ENCODE assay signal across 18 cellular contexts in the genomic region with DNA sequence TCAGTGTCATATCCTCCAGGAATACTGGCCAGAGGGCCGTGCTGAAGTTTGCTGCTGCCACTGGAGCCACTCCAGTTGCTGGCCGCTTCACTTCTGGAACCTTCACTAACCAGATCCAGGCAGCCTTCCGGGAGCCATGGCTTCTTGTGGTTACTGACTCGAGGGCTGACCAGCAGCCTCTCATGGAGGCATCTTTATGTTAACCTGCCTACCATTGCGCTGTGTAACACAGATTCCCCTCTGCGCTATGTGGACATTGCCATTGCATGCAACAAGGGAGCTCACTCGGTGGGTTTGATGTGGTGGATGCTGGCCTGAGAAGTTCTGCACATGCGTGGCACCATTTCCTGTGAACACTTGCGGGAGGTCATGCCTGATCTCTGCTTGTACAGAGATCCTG.
"Had no signal": no experiment of that assay in that cellular context is flagged by ENCODE, and none has a peak within 500 bp of the region (broad histone marks: within the 10 kb centered on the region; RNA-seq: fewer than 3 reads in every experiment).

No MANE protein-coding gene starts in this region.

- ATAC-seq: foreskin keratinocyte; gastroesophageal sphincter; heart left ventricle; left cardiac atrium; left lung; left ventricle myocardium superior; lower lobe of right lung; mucosa of descending colon; naive thymus-derived CD4-positive, alpha-beta T cell had no signal

- H3K9me3 Mint-ChIP-seq: mesothelial cell of epicardium; naive thymus-derived CD4-positive, alpha-beta T cell had no signal

- H3K27me3 ChIP-seq: dorsolateral prefrontal cortex, esophagus muscularis mucosa, foreskin keratinocyte, gastroesophageal sphincter, heart left ventricle, left lung had no signal

- H3K4me3 ChIP-seq: coronary artery, dorsolateral prefrontal cortex, esophagus muscularis mucosa, gastroesophageal sphincter, heart left ventricle, left lung, lower lobe of right lung, mucosa of descending colon had no signal

- H3K4me1 ChIP-seq: foreskin keratinocyte, gastroesophageal sphincter, left lung, lower lobe of right lung had no signal

- H3K4me3 Mint-ChIP-seq: mesothelial cell of epicardium had no signal

- H3K27ac ChIP-seq: coronary artery, dorsolateral prefrontal cortex, esophagus muscularis mucosa, foreskin keratinocyte, gastroesophageal sphincter, heart left ventricle, left lung, lower lobe of right lung had no signal

- H3K9me3 ChIP-seq: esophagus muscularis mucosa, gastroesophageal sphincter, heart left ventricle, left lung, lower lobe of right lung, mucosa of descending colon had no signal

- H3K27ac Mint-ChIP-seq: mesothelial cell of epicardium had no signal

- H3K27me3 Mint-ChIP-seq: naive thymus-derived CD4-positive, alpha-beta T cell had no signal

- DNase-seq: dermis blood vessel endothelial cell; dorsolateral prefrontal cortex; effector CD4-positive, alpha-beta T cell; effector memory CD4-positive, alpha-beta T cell; foreskin keratinocyte; hippocampal formation; left cardiac atrium; left lung; left ventricle myocardium superior; lower lobe of right lung; mesenchymal stem cell; mucosa of descending colon; naive thymus-derived CD4-positive, alpha-beta T cell had no signal
